Comparison of ENCODE assay signal across 36 cellular contexts in genomic region chr17:35948092-35948491, GRCh38. TPM values are rescaled to one million over a fixed set of nuclear protein-coding genes. Genes with fewer than 3 reads are reported as not detected.
"Had no signal": no experiment of that assay in that cellular context is flagged by ENCODE, and none has a peak within 500 bp of the region (broad histone marks: within the 10 kb centered on the region; RNA-seq: fewer than 3 reads in every experiment).

No MANE protein-coding gene starts in this region.

- H3K27ac Mint-ChIP-seq: effector memory CD8-positive, alpha-beta T cell; naive thymus-derived CD4-positive, alpha-beta T cell; nephron; neural progenitor cell; stimulated activated memory B cell treated with anti-CD40 and anti-IgM and Interleukin-4, amounts not matched to agents 10 μg/mL and 1 μg/mL and 100 μg/mL, for 72 hours; type B pancreatic cell had no signal

- H3K36me3 Mint-ChIP-seq: naive thymus-derived CD4-positive, alpha-beta T cell; neural progenitor cell; stimulated activated memory B cell treated with anti-CD40 and anti-IgM and Interleukin-4, amounts not matched to agents 10 μg/mL and 1 μg/mL and 100 μg/mL, for 72 hours; type B pancreatic cell had no signal

- FAIRE-seq: endometrium, islet of Langerhans had no signal

- H3K36me3 ChIP-seq: esophagus squamous epithelium, heart right ventricle, left lung, neural progenitor cell, prostate gland, spleen, tibial artery had no signal

- ATAC-seq: effector memory CD8-positive, alpha-beta T cell; heart right ventricle; left cardiac atrium; naive thymus-derived CD4-positive, alpha-beta T cell; right cardiac atrium; stimulated activated memory B cell treated with anti-CD40 and anti-IgM and Interleukin-4, amounts not matched to agents 10 μg/mL and 1 μg/mL and 100 μg/mL, for 72 hours; stimulated activated naive CD8-positive, alpha-beta T cell treated with anti-CD3 and anti-CD28 coated beads, Interleukin-15, Interleukin-2, amounts not matched to agents 100 U/mL and 50 U/mL, for 24 hours had no signal

- H3K9me3 Mint-ChIP-seq: effector memory CD8-positive, alpha-beta T cell; naive thymus-derived CD4-positive, alpha-beta T cell; nephron; neural progenitor cell; stimulated activated memory B cell treated with anti-CD40 and anti-IgM and Interleukin-4, amounts not matched to agents 10 μg/mL and 1 μg/mL and 100 μg/mL, for 72 hours; type B pancreatic cell had no signal

- H3K27ac ChIP-seq: esophagus squamous epithelium, heart right ventricle, left lung, neural progenitor cell, prostate gland, skin epidermis, spleen, testis, tibial artery had no signal

- H3K4me1 Mint-ChIP-seq: neural progenitor cell; stimulated activated memory B cell treated with anti-CD40 and anti-IgM and Interleukin-4, amounts not matched to agents 10 μg/mL and 1 μg/mL and 100 μg/mL, for 72 hours had no signal

- H3K4me1 ChIP-seq: left lung, neural progenitor cell, prostate gland had no signal

- H3K27me3 ChIP-seq: esophagus squamous epithelium, left lung, neural progenitor cell, spleen, testis had no signal

- H3K9me3 ChIP-seq: esophagus squamous epithelium, heart right ventricle, left lung, prostate gland, spleen, testis, tibial artery had no signal

- H3K4me3 Mint-ChIP-seq: naive thymus-derived CD4-positive, alpha-beta T cell; nephron; neural progenitor cell; stimulated activated memory B cell treated with anti-CD40 and anti-IgM and Interleukin-4, amounts not matched to agents 10 μg/mL and 1 μg/mL and 100 μg/mL, for 72 hours; type B pancreatic cell had no signal

- H3K9ac ChIP-seq: neural progenitor cell had no signal

- H3K4me2 ChIP-seq: neural progenitor cell had no signal

- DNase-seq: cortex of kidney; effector memory CD8-positive, alpha-beta T cell; erythroblast; esophagus squamous epithelium; foreskin melanocyte; glutamatergic neuron; heart right ventricle; hippocampal formation; left cardiac atrium; left lung; mesenchymal stem cell; midbrain; naive thymus-derived CD4-positive, alpha-beta T cell; right cardiac atrium; spleen; stimulated activated CD4-positive, alpha-beta T cell treated with anti-CD3 and anti-CD28 coated beads, Interleukin-4, amount 100 ng/mL, for 4 hours; stimulated activated naive CD8-positive, alpha-beta T cell treated with anti-CD3 and anti-CD28 coated beads, Interleukin-15, Interleukin-2, amounts not matched to agents 100 U/mL and 50 U/mL, for 24 hours; substantia nigra; testis; tibial artery had no signal

- H3K27me3 Mint-ChIP-seq: effector memory CD8-positive, alpha-beta T cell; stimulated activated memory B cell treated with anti-CD40 and anti-IgM and Interleukin-4, amounts not matched to agents 10 μg/mL and 1 μg/mL and 100 μg/mL, for 72 hours; type B pancreatic cell had no signal

- H3K4me3 ChIP-seq: left lung, neural progenitor cell, prostate gland, skin epidermis, testis, tibial artery had no signal

RNA-seq across cellular contexts. Expression of gene LYZL6, which starts 4.6 kb away (rescaled TPM):
- total RNA-seq: dermis microvascular lymphatic vessel endothelial cell; esophagus squamous epithelium; heart right ventricle; kidney epithelial cell; left cardiac atrium; left lung; lower leg skin; lung microvascular endothelial cell; mucosa of gallbladder; naive thymus-derived CD4-positive, alpha-beta T cell; osteoblast; renal cortical epithelial cell; right cardiac atrium; spleen; urinary bladder had no signal
- polyA plus RNA-seq: heart right ventricle; naive thymus-derived CD4-positive, alpha-beta T cell; right cardiac atrium; spleen; urinary bladder had no signal

RNA-seq across cellular contexts. Expression of gene RDM1, which starts 17.5 kb away (rescaled TPM):
- total RNA-seq: kidney epithelial cell, left cardiac atrium, lower leg skin, lung microvascular endothelial cell, right cardiac atrium had no signal
- polyA plus RNA-seq: heart right ventricle, right cardiac atrium had no signal

RNA-seq across cellular contexts. Expression of gene CCL16, which starts 33.2 kb away (rescaled TPM):
- total RNA-seq: heart right ventricle; kidney epithelial cell; left lung; lung microvascular endothelial cell; naive thymus-derived CD4-positive, alpha-beta T cell; osteoblast; prostate gland; renal cortical epithelial cell had no signal
- polyA plus RNA-seq: naive thymus-derived CD4-positive, alpha-beta T cell had no signal

RNA-seq across cellular contexts. Expression of gene CCL14, which starts 38.4 kb away (rescaled TPM):
- total RNA-seq: kidney epithelial cell; naive thymus-derived CD4-positive, alpha-beta T cell; osteoblast; renal cortical epithelial cell had no signal
- polyA plus RNA-seq: naive thymus-derived CD4-positive, alpha-beta T cell had no signal

RNA-seq across cellular contexts. Expression of gene CCL15, which starts 53.3 kb away (rescaled TPM):
- total RNA-seq: dermis microvascular lymphatic vessel endothelial cell; esophagus squamous epithelium; heart right ventricle; kidney epithelial cell; left cardiac atrium; lower leg skin; lung microvascular endothelial cell; naive thymus-derived CD4-positive, alpha-beta T cell; osteoblast; prostate gland; renal cortical epithelial cell; right cardiac atrium; spleen had no signal
- polyA plus RNA-seq: heart right ventricle; naive thymus-derived CD4-positive, alpha-beta T cell; right cardiac atrium had no signal
